ENCODE assay signal across 19 cellular contexts in genomic region chr11:47379317-47379716, GRCh38. TPM values are rescaled to one million over a fixed set of nuclear protein-coding genes. Genes with fewer than 3 reads are reported as not detected.
"Had no signal": no experiment of that assay in that cellular context is flagged by ENCODE, and none has a peak within 500 bp of the region (broad histone marks: within the 10 kb centered on the region; RNA-seq: fewer than 3 reads in every experiment).

No MANE protein-coding gene starts in this region.

- H3K36me3 ChIP-seq: esophagus squamous epithelium, left ventricle myocardium inferior, tibial artery had no signal

- H3K4me3 ChIP-seq: body of pancreas, esophagus squamous epithelium, left ventricle myocardium inferior, tibial artery had no signal

- H3K27ac ChIP-seq: left ventricle myocardium inferior, tibial artery had no signal

- ATAC-seq: activated CD8-positive, alpha-beta T cell treated with anti-CD3 and anti-CD28 coated beads, Interleukin-2, amount 10 ng/mL, durations not matched to agents 7 days and 5 days; activated T-cell treated with anti-CD3 and anti-CD28 coated beads, Interleukin-2, amount 50 U/mL, for 4 hours; body of pancreas; effector memory CD8-positive, alpha-beta T cell; stimulated activated naive CD8-positive, alpha-beta T cell treated with anti-CD3 and anti-CD28 coated beads, Interleukin-15, Interleukin-2, amounts not matched to agents 100 U/mL and 50 U/mL, for 24 hours had no signal

- H3K9me3 ChIP-seq: body of pancreas, esophagus squamous epithelium, left ventricle myocardium inferior, tibial artery had no signal

- H3K4me1 ChIP-seq: body of pancreas, left ventricle myocardium inferior, tibial artery had no signal

- DNase-seq: activated CD4-positive, alpha-beta T cell treated with anti-CD3 and anti-CD28 coated beads, Interleukin-2, amount 10 ng/mL, durations not matched to agents 24 days and 14 days; activated CD8-positive, alpha-beta memory T cell treated with anti-CD3 and anti-CD28 coated beads, Interleukin-2, amount 50 U/mL, for 4 hours; activated CD8-positive, alpha-beta T cell treated with anti-CD3 and anti-CD28 coated beads, Interleukin-2, amount 10 ng/mL, durations not matched to agents 7 days and 5 days; activated naive CD4-positive, alpha-beta T cell treated with anti-CD3 and anti-CD28 coated beads for 36 hours; activated T-cell treated with anti-CD3 and anti-CD28 coated beads, Interleukin-2, amount 50 U/mL, for 4 hours; body of pancreas; effector memory CD8-positive, alpha-beta T cell; esophagus squamous epithelium; immature natural killer cell; kidney glomerular epithelial cell; left ventricle myocardium inferior; nephron progenitor cell; occipital lobe; stimulated activated naive CD8-positive, alpha-beta T cell treated with anti-CD3 and anti-CD28 coated beads, Interleukin-15, Interleukin-2, amounts not matched to agents 100 U/mL and 50 U/mL, for 24 hours; substantia nigra; T1000; tibial artery had no signal

- H3K27me3 ChIP-seq: body of pancreas, esophagus squamous epithelium, tibial artery had no signal

RNA-seq across cellular contexts. Expression of gene SPI1, which starts 1.0 kb away (rescaled TPM):
- total RNA-seq: activated CD4-positive, alpha-beta T cell treated with anti-CD3 and anti-CD28 coated beads, Interleukin-2, amount 10 ng/mL, durations not matched to agents 24 days and 14 days; activated CD8-positive, alpha-beta T cell treated with anti-CD3 and anti-CD28 coated beads, Interleukin-2, amount 10 ng/mL, durations not matched to agents 7 days and 5 days; activated naive CD4-positive, alpha-beta T cell treated with anti-CD3 and anti-CD28 coated beads for 36 hours; dermis microvascular lymphatic vessel endothelial cell; myocyte had no signal

RNA-seq across cellular contexts. Expression of gene MYBPC3, which starts 26.8 kb away (rescaled TPM):
- total RNA-seq: activated CD4-positive, alpha-beta T cell treated with anti-CD3 and anti-CD28 coated beads, Interleukin-2, amount 10 ng/mL, durations not matched to agents 24 days and 14 days; activated CD8-positive, alpha-beta T cell treated with anti-CD3 and anti-CD28 coated beads, Interleukin-2, amount 10 ng/mL, durations not matched to agents 7 days and 5 days; activated naive CD4-positive, alpha-beta T cell treated with anti-CD3 and anti-CD28 coated beads for 36 hours; activated T-cell treated with anti-CD3 and anti-CD28 coated beads, Interleukin-2, amount 50 U/mL, for 4 hours; body of pancreas; dermis microvascular lymphatic vessel endothelial cell; myocyte; occipital lobe had no signal
- polyA plus RNA-seq: immature natural killer cell had no signal
